In genomic region chr15:76988874-76989780, GRCh38 we compare ENCODE assay signal across 12 cellular contexts. TPM values are rescaled to one million over a fixed set of nuclear protein-coding genes. Genes with fewer than 3 reads are reported as not detected.
DNase-seq lines count a peak whose midpoint lies in the region; ATAC-seq, FAIRE-seq and TF ChIP-seq lines count a peak whose summit lies in the region.
"Had no signal": no experiment of that assay in that cellular context is flagged by ENCODE, and none has a peak within 500 bp of the region (broad histone marks: within the 10 kb centered on the region; RNA-seq: fewer than 3 reads in every experiment).

No MANE protein-coding gene starts in this region.

- H3K27me3 ChIP-seq in naive thymus-derived CD4-positive, alpha-beta T cell (ENCODE audit: control insufficient read depth in 2 of 2, insufficient read depth in 2 of 2, low read length in 2 of 2): no peaks in the 10 kb centered on the region
- H3K27me3 ChIP-seq: Peyer's patch, tibial nerve had no signal

- DNase-seq in GM12892 (ENCODE audit: insufficient read length) (no peak), NOMO-1 treated with DMSO at 0.1 percent for 48 hours (lab: John Stamatoyannopoulos, UW; ENCODE audit: unreplicated experiment) (no peak), NCI-H2081 (lab: John Stamatoyannopoulos, UW) (no peak), D721Med (ENCODE audit: insufficient read length, low spot score) (no peak)
- DNase-seq in activated naive CD8-positive, alpha-beta T cell treated with anti-CD3 and anti-CD28 coated beads for 36 hours: no peak
- DNase-seq in naive thymus-derived CD4-positive, alpha-beta T cell: no peak
- DNase-seq: effector memory CD4-positive, alpha-beta T cell; kidney had no signal

- peaks cover 2% of the 10 kb centered on the region for H3K9me3 Mint-ChIP-seq in activated naive CD8-positive, alpha-beta T cell treated with anti-CD3 and anti-CD28 coated beads for 36 hours
- peaks cover 0 to 2% (median 0%) of the 10 kb centered on the region in 11 donors for H3K9me3 Mint-ChIP-seq in naive thymus-derived CD4-positive, alpha-beta T cell

- TF ChIP-seq POLR2A in GM12892 (IDR thresholded peaks at IDR 0.05; ENCODE audit: low read depth, low read length): no peak; the same call in 1 of the 2 replicates

- H3K9me3 ChIP-seq in naive thymus-derived CD4-positive, alpha-beta T cell (ENCODE audit: control insufficient read depth in 2 of 3, low read length in 3 of 3): no peaks in the 10 kb centered on the region
- H3K9me3 ChIP-seq: Peyer's patch, tibial nerve had no signal

- POLR2A ChIA-PET in naive thymus-derived CD4-positive, alpha-beta T cell (lab: Charles Lee): interaction anchor here (0.5 to 1.7 kb wide), 4 partner anchors 9 to 56 kb away, joined by 3 to 5 read pairs (median 4); no protein-coding TSS in a partner anchor

- ATAC-seq in HG02885 (IDR thresholded peaks at IDR 0.05; ENCODE audit: poor library complexity, unreplicated experiment) (peak; percentile 11), HG02884 (IDR thresholded peaks at IDR 0.05; ENCODE audit: unreplicated experiment) (no peak)
- peak; percentile 38 for ATAC-seq in naive thymus-derived CD4-positive, alpha-beta T cell

- H3K27ac ChIP-seq in naive thymus-derived CD4-positive, alpha-beta T cell (ENCODE audit: low read depth, low read length): no peak overlapping the region

- TF ChIP-seq CTCF in D721Med (IDR thresholded peaks at IDR 0.05; ENCODE audit: insufficient read depth, missing control alignments): no peak

- H3K4me1 Mint-ChIP-seq in activated naive CD8-positive, alpha-beta T cell treated with anti-CD3 and anti-CD28 coated beads for 36 hours: peaks cover 47% of the 10 kb centered on the region
- peaks cover 31 to 79% (median 41%) of the 10 kb centered on the region in 7 donors for H3K4me1 Mint-ChIP-seq in naive thymus-derived CD4-positive, alpha-beta T cell

- FAIRE-seq in GM12892 (lab: Jason Lieb, UNC): peak; percentile 77
- no peak for FAIRE-seq in D721Med (lab: Jason Lieb, UNC)
- FAIRE-seq: kidney had no signal

- intact Hi-C loops in naive thymus-derived CD4-positive, alpha-beta T cell (cut with micrococcal nuclease): loop anchor here in 1 of 2 donors (1.0 to 5.0 kb wide), 2 partner anchors 9 to 33 kb away; no protein-coding TSS in a partner anchor

- CTCF ChIA-PET in naive thymus-derived CD4-positive, alpha-beta T cell (lab: Charles Lee): interaction anchor here (1.3 to 2.3 kb wide), 2 partner anchors 15 to 34 kb away, joined by 5 to 6 read pairs; no protein-coding TSS in a partner anchor

- H3K4me1 ChIP-seq in naive thymus-derived CD4-positive, alpha-beta T cell (ENCODE audit: control insufficient read depth in 2 of 2, insufficient read depth in 2 of 2, low read length in 2 of 2): peaks cover 18 to 38% of the 10 kb centered on the region in 2 donors

- H3K36me3 Mint-ChIP-seq in activated naive CD8-positive, alpha-beta T cell treated with anti-CD3 and anti-CD28 coated beads for 36 hours: no peaks in the 10 kb centered on the region
- H3K36me3 Mint-ChIP-seq in naive thymus-derived CD4-positive, alpha-beta T cell: no peaks in the 10 kb centered on the region

- peak overlapping the region; percentile 66 for H3K4me3 Mint-ChIP-seq in activated naive CD8-positive, alpha-beta T cell treated with anti-CD3 and anti-CD28 coated beads for 36 hours
- H3K4me3 Mint-ChIP-seq in naive thymus-derived CD4-positive, alpha-beta T cell: peak overlapping the region in 2 of 10 donors; percentile 31 to 76

- peak overlapping the region; percentile 99 for H3K27ac Mint-ChIP-seq in activated naive CD8-positive, alpha-beta T cell treated with anti-CD3 and anti-CD28 coated beads for 36 hours
- H3K27ac Mint-ChIP-seq in naive thymus-derived CD4-positive, alpha-beta T cell: peak overlapping the region in 6 of 9 donors; percentile 54 to 98 (median 78)

- no peaks in the 10 kb centered on the region for H3K36me3 ChIP-seq in naive thymus-derived CD4-positive, alpha-beta T cell (ENCODE audit: control insufficient read depth in 2 of 3, insufficient read depth in 3 of 3, low read length in 3 of 3)
- H3K36me3 ChIP-seq: Peyer's patch, tibial nerve had no signal

- H3K4me3 ChIP-seq in naive thymus-derived CD4-positive, alpha-beta T cell (ENCODE audit: low read length): no peak overlapping the region
- H3K4me3 ChIP-seq: Peyer's patch, tibial nerve had no signal

- no peaks in the 10 kb centered on the region for H3K27me3 Mint-ChIP-seq in activated naive CD8-positive, alpha-beta T cell treated with anti-CD3 and anti-CD28 coated beads for 36 hours
- H3K27me3 Mint-ChIP-seq in naive thymus-derived CD4-positive, alpha-beta T cell: no peaks in the 10 kb centered on the region

RNA-seq across cellular contexts. Expression of gene PSTPIP1, which starts 5.8 kb away (rescaled TPM):
- 6.4 TPM for polyA plus RNA-seq in GM12892 (2012; ENCODE audit: missing spikeins)
- total RNA-seq in activated naive CD8-positive, alpha-beta T cell treated with anti-CD3 and anti-CD28 coated beads for 36 hours: 10 to 100 TPM; 93.4 to 94.5 TPM
- total RNA-seq in naive thymus-derived CD4-positive, alpha-beta T cell: 100 to 1,000 TPM; 101 to 182 (median 146) TPM
- polyA plus RNA-seq in naive thymus-derived CD4-positive, alpha-beta T cell: 10 to 100 TPM; 29.1 to 38.2 TPM

RNA-seq across cellular contexts. Expression of gene RCN2, which starts 57.6 kb away (rescaled TPM):
- 26.7 TPM for polyA plus RNA-seq in GM12892 (2012; ENCODE audit: missing spikeins)
- total RNA-seq in activated naive CD8-positive, alpha-beta T cell treated with anti-CD3 and anti-CD28 coated beads for 36 hours: 10 to 100 TPM; 27.9 to 30.3 TPM
- 10 to 100 TPM; 16.7 to 30.5 (median 28.1) TPM for total RNA-seq in naive thymus-derived CD4-positive, alpha-beta T cell
- polyA plus RNA-seq in naive thymus-derived CD4-positive, alpha-beta T cell: 10 to 100 TPM; 40.2 to 45.7 TPM
